ENCODE assay signal across 15 cellular contexts in genomic region chr9:115520626-115521025, GRCh38.
"Had no signal": no experiment of that assay in that cellular context is flagged by ENCODE, and none has a peak within 500 bp of the region (broad histone marks: within the 10 kb centered on the region; RNA-seq: fewer than 3 reads in every experiment).

No MANE protein-coding gene starts in this region.

- H3K36me3 Mint-ChIP-seq: activated naive CD4-positive, alpha-beta T cell treated with anti-CD3 and anti-CD28 coated beads, Interleukin-2, amount 50 U/mL, for 24 hours; naive B cell had no signal

- H3K27ac Mint-ChIP-seq: activated naive CD4-positive, alpha-beta T cell treated with anti-CD3 and anti-CD28 coated beads, Interleukin-2, amount 50 U/mL, for 24 hours; naive B cell had no signal

- H3K4me3 Mint-ChIP-seq: activated naive CD4-positive, alpha-beta T cell treated with anti-CD3 and anti-CD28 coated beads, Interleukin-2, amount 50 U/mL, for 24 hours; naive B cell had no signal

- H3K27me3 ChIP-seq: cardiac muscle cell, foreskin keratinocyte, ovary, spleen had no signal

- DNase-seq: activated CD4-positive, alpha-beta T cell treated with anti-CD3 and anti-CD28 coated beads, Interleukin-2, amount 50 U/mL, for 4 hours; activated gamma-delta T cell; dorsolateral prefrontal cortex; foreskin keratinocyte; kidney glomerular epithelial cell; left ventricle myocardium inferior; mammary epithelial cell; naive B cell; ovary; spleen; stimulated activated CD8-positive, alpha-beta memory T cell treated with anti-CD3 and anti-CD28 coated beads, Interleukin-4, amount 100 ng/mL, for 48 hours; stimulated activated naive CD4-positive, alpha-beta T cell had no signal

- H3K4me1 Mint-ChIP-seq: activated naive CD4-positive, alpha-beta T cell treated with anti-CD3 and anti-CD28 coated beads, Interleukin-2, amount 50 U/mL, for 24 hours; naive B cell had no signal

- H3K4me1 ChIP-seq: foreskin keratinocyte, left ventricle myocardium inferior had no signal

- H3K27ac ChIP-seq: cardiac muscle cell, dorsolateral prefrontal cortex, foreskin keratinocyte, left ventricle myocardium inferior, ovary, spleen had no signal

- H3K9me3 ChIP-seq: left ventricle myocardium inferior, ovary, spleen had no signal

- H3K9me3 Mint-ChIP-seq: activated naive CD4-positive, alpha-beta T cell treated with anti-CD3 and anti-CD28 coated beads, Interleukin-2, amount 50 U/mL, for 24 hours; naive B cell had no signal

- ATAC-seq: foreskin keratinocyte, sciatic nerve had no signal

- H3K4me3 ChIP-seq: cardiac muscle cell, dorsolateral prefrontal cortex, left ventricle myocardium inferior, ovary, spleen had no signal

- H3K36me3 ChIP-seq: cardiac muscle cell, left ventricle myocardium inferior, ovary, spleen had no signal
